Comparison of ENCODE assay signal across 9 cellular contexts in genomic region chr9:101907466-101907865, GRCh38.
"Had no signal": no experiment of that assay in that cellular context is flagged by ENCODE, and none has a peak within 500 bp of the region (broad histone marks: within the 10 kb centered on the region; RNA-seq: fewer than 3 reads in every experiment).

No MANE protein-coding gene starts in this region.

- H3K27ac ChIP-seq: GM23248, HL-60, KMS-11 had no signal

- H2AFZ ChIP-seq: GM23248 had no signal

- DNase-seq: GM23248, GOT3, H9, HCEC 1CT, IMR-90, KBM-7 had no signal

- H3K4me2 ChIP-seq: KMS-11 had no signal

- H3K9ac ChIP-seq: GM23248, KMS-11 had no signal

- H3K4me3 ChIP-seq: GM23248 had no signal

- FAIRE-seq: HTR-8/SVneo had no signal
